9 cellular contexts compared by ENCODE assay signal in genomic region chr17:64016248-64016784, GRCh38. TPM values are rescaled to one million over a fixed set of nuclear protein-coding genes. Genes with fewer than 3 reads are reported as not detected.
DNase-seq lines count a peak whose midpoint lies in the region; ATAC-seq and TF ChIP-seq lines count a peak whose summit lies in the region.
"Had no signal": no experiment of that assay in that cellular context is flagged by ENCODE, and none has a peak within 500 bp of the region (broad histone marks: within the 10 kb centered on the region; RNA-seq: fewer than 3 reads in every experiment).

No MANE protein-coding gene starts in this region.

- H3K4me1 Mint-ChIP-seq in T-helper 17 cell = peaks cover 43% of the 10 kb centered on the region

- peak overlapping the region; percentile 90 for H3K4me3 Mint-ChIP-seq in T-helper 17 cell

- peak overlapping the region; percentile 100 for H3K27ac Mint-ChIP-seq in T-helper 17 cell

- no peak overlapping the region for H3K4me3 ChIP-seq in fibroblast of mammary gland (ENCODE audit: control insufficient read depth, low read depth, low read length)
- H3K4me3 ChIP-seq in stomach = no peak overlapping the region

- no peaks in the 10 kb centered on the region for H3K9me3 ChIP-seq in T-helper 17 cell (ENCODE audit: control insufficient read depth, low read length, poor library complexity, severe bottlenecking)
- no peaks in the 10 kb centered on the region for H3K9me3 ChIP-seq in stomach

- peak; percentile 50 for DNase-seq in activated CD8-positive, alpha-beta memory T cell treated with anti-CD3 and anti-CD28 coated beads for 24 hours
- no peak for DNase-seq in activated CD8-positive, alpha-beta memory T cell treated with anti-CD3 and anti-CD28 coated beads, Interleukin-2, amount 50 U/mL, for 4 hours
- no peak for DNase-seq in T-helper 17 cell
- DNase-seq in fibroblast of mammary gland (ENCODE audit: low read depth) = no peak
- DNase-seq in stomach = no peak
- no peak for DNase-seq in NCI-H2029 (lab: John Stamatoyannopoulos, UW)
- no peak for DNase-seq in GM03348 (ENCODE audit: low spot score)

- peak; percentile 14 for TF ChIP-seq CTCF in fibroblast of mammary gland (conservative IDR thresholded peaks at IDR 0.05; ENCODE audit: control insufficient read depth, insufficient read depth, low read depth, low read length)
- TF ChIP-seq CTCF in stomach (IDR thresholded peaks at IDR 0.05) = no peak

- no peaks in the 10 kb centered on the region for H3K27me3 Mint-ChIP-seq in T-helper 17 cell

- intact Hi-C loops in stomach (cut with DNase I; ENCODE audit: low total_unique reads) = no loop called here

- peaks cover 4% of the 10 kb centered on the region for H3K36me3 Mint-ChIP-seq in T-helper 17 cell (ENCODE audit: low read depth)

- peaks cover 0 to 22% (median 11%) of the 10 kb centered on the region in 4 donors for H3K4me1 ChIP-seq in stomach

- ATAC-seq in T-helper 17 cell = no peak
- no peak for ATAC-seq in HG03432 (IDR thresholded peaks at IDR 0.05; ENCODE audit: unreplicated experiment)

- no peaks in the 10 kb centered on the region for H3K36me3 ChIP-seq in stomach

- H3K27me3 ChIP-seq in stomach = no peaks in the 10 kb centered on the region

- no peak for TF ChIP-seq POLR2A in stomach (IDR thresholded peaks at IDR 0.05)

- 46 to 68% (median 66%) methylated on average over 5 of the region's 5 CpGs for whole genome bisulfite sequencing in stomach, 5 donors

- H3K27ac ChIP-seq in stomach = peak overlapping the region in 4 of 5 donors; percentile 3 to 73 (median 30)
- H3K27ac ChIP-seq: C4-2B had no signal

- TF ChIP-seq EP300 in stomach (IDR thresholded peaks at IDR 0.05) = no peak

RNA-seq across cellular contexts. Expression of gene ICAM2, which starts 4.1 kb away (rescaled TPM):
- 100 to 1,000 TPM; 113 to 115 TPM for total RNA-seq in T-helper 17 cell
- 10 to 100 TPM in 1 of 5 donors, 1 to 10 TPM in 2, not detected in 2; 4.7 to 25.3 (median 9.9) TPM for total RNA-seq in stomach
- polyA plus RNA-seq in stomach = 10 to 100 TPM in 2 of 3 donors, 1 to 10 TPM in 1; 8.2 to 15.4 (median 11.5) TPM

RNA-seq across cellular contexts. Expression of gene PRR29, which starts 18.2 kb away (rescaled TPM):
- 1 to 10 TPM; 1.7 to 3.3 TPM for total RNA-seq in T-helper 17 cell
- under 1 TPM in 1 of 5 donors, not detected in 4; 0.92 TPM for total RNA-seq in stomach
- polyA plus RNA-seq in stomach = under 1 TPM in 2 of 3 donors, not detected in 1; 0.08 to 0.50 TPM

RNA-seq across cellular contexts. Expression of gene SCN4A, which starts 43.6 kb away (rescaled TPM):
- total RNA-seq in T-helper 17 cell (under 1 TPM; 0.02 to 0.16 TPM), stomach (1 to 10 TPM in 3 of 5 donors, not detected in 2; 1.2 to 2.7 (median 2.4) TPM)
- under 1 TPM; 0.05 to 0.31 (median 0.19) TPM for polyA plus RNA-seq in stomach

Comparison
In these comparisons a context has a peak if more than half of its experiments do, and no peak if none do; other contexts are left out.
1. RNA of gene ICAM2, which starts 4.1 kb away (total RNA-seq): 113 to 115 TPM in T-helper 17 cell; 4.7 to 25.3 TPM in stomach; every median in the first group is over 4 times any median in the second.